8 cellular contexts compared by ENCODE assay signal in the genomic region with DNA sequence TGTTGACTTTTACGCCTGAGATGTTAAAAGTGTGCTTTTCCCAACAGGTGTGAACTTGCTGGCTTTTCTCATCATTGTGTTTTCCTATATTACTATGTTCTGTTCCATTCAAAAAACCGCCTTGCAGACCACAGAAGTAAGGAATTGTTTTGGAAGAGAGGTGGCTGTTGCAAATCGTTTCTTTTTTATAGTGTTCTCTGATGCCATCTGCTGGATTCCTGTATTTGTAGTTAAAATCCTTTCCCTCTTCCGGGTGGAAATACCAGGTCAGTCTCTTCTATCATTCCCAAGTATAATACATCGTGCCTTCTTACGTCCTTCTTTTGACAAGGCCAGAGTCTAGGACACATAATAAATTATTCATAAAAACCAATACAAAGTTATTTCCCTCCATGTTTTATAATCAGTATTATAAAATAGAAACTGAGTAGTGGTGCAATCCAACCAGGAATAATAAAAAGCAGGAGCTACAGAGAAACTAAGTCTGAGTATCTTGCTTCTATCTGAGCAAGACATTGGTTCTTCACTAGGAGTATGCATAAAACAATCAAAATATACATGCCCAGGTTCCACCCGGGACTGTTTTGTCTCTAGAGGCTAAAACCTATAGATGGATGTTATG. TPM values are rescaled to one million over a fixed set of nuclear protein-coding genes. Genes with fewer than 3 reads are reported as not detected.
DNase-seq lines count a peak whose midpoint lies in the region; ATAC-seq, FAIRE-seq and TF ChIP-seq lines count a peak whose summit lies in the region.

No MANE protein-coding gene starts in this region.

- 50 to 57% methylated on average over 4 to 7 of the region's 7 CpGs for WGBS in endodermal cell (ENCODE audit: insufficient coverage in 1 of 2, insufficient read length in 1 of 2), 2 experiments
- 15 to 18% methylated on average over 7 of the region's 7 CpGs for WGBS in pancreas, 2 donors

- H3K9me3 Mint-ChIP-seq in endodermal cell = peaks cover 3% of the 10 kb centered on the region

- intact Hi-C loops in pancreas (cut with DNase I) = no loop called here

- H3K27ac Mint-ChIP-seq in endodermal cell = no peak overlapping the region

- H3K4me1 ChIP-seq in endodermal cell (ENCODE audit: control insufficient read depth, insufficient read depth, low read length) (no peaks in the 10 kb centered on the region), pancreas (no peaks in the 10 kb centered on the region)

- H3K36me3 ChIP-seq in endodermal cell (ENCODE audit: control insufficient read depth, insufficient read depth, low read length) = no peaks in the 10 kb centered on the region
- H3K36me3 ChIP-seq in pancreas = no peaks in the 10 kb centered on the region

- no peaks in the 10 kb centered on the region for H3K27me3 Mint-ChIP-seq in endodermal cell (ENCODE audit: insufficient read depth)

- no peaks in the 10 kb centered on the region for H3K4me1 Mint-ChIP-seq in endodermal cell

- H3K9ac ChIP-seq in endodermal cell (ENCODE audit: extremely low read depth, low read length, poor library complexity, severe bottlenecking) = no peak overlapping the region

- H3K27me3 ChIP-seq in endodermal cell (ENCODE audit: control insufficient read depth, insufficient read depth, low read length, poor library complexity, severe bottlenecking) = no peaks in the 10 kb centered on the region
- no peaks in the 10 kb centered on the region for H3K27me3 ChIP-seq in pancreas

- no peak overlapping the region for H3K4me3 ChIP-seq in endodermal cell (ENCODE audit: low read length)
- H3K4me3 ChIP-seq in pancreas = no peak overlapping the region

- peak; percentile 63 for FAIRE-seq in pancreas (lab: Jason Lieb, UNC)

- no peak overlapping the region for H3K4me3 Mint-ChIP-seq in endodermal cell

- ATAC-seq in pancreas = peak; percentile 48 to 75 (median 71)
- ATAC-seq in HG03520 (IDR thresholded peaks at IDR 0.05; ENCODE audit: unreplicated experiment) = no peak
- ATAC-seq in HG02884 (IDR thresholded peaks at IDR 0.05; ENCODE audit: unreplicated experiment) = no peak

- no peak overlapping the region for H3K27ac ChIP-seq in endodermal cell (ENCODE audit: low read depth, low read length)
- no peak overlapping the region for H3K27ac ChIP-seq in pancreas

- TF ChIP-seq CTCF in endodermal cell (conservative IDR thresholded peaks at IDR 0.05) (peak; percentile 68), pancreas (IDR thresholded peaks at IDR 0.05) (peak in 2 of 4 donors; percentile 10 to 11)

- H3K9me3 ChIP-seq in endodermal cell (ENCODE audit: control insufficient read depth, low read length) (no peaks in the 10 kb centered on the region), pancreas (no peaks in the 10 kb centered on the region)

- no peaks in the 10 kb centered on the region for H3K36me3 Mint-ChIP-seq in endodermal cell (ENCODE audit: low read depth)

- DNase-seq in EH (ENCODE audit: low read depth) = peak; percentile 74
- peak; percentile 13 for DNase-seq in NCI-H524 treated with DMSO at 0.1 percent for 48 hours (lab: John Stamatoyannopoulos, UW)
- no peak for DNase-seq in endodermal cell
- DNase-seq in pancreas = no peak
- DNase-seq in HK-2 (ENCODE audit: unreplicated experiment) = no peak
- DNase-seq in activated CD4-positive, CD25-positive, alpha-beta regulatory T cell treated with anti-CD3 and anti-CD28 coated beads, Interleukin-2, amount 50 U/mL, for 72 hours = no peak

RNA-seq across cellular contexts. Expression of a gene that starts 57.9 kb away (rescaled TPM):
- total RNA-seq in endodermal cell = not detected
- not detected for polyA plus RNA-seq in endodermal cell (2013, experiment 1 of 2)
- polyA plus RNA-seq in endodermal cell (2013, experiment 2 of 2) = not detected
- total RNA-seq in pancreas = not detected
- under 1 TPM in 1 of 2 donors, not detected in 1; 0.02 TPM for polyA plus RNA-seq in pancreas

Comparison
In these comparisons a context has a peak if more than half of its experiments do, and no peak if none do; other contexts are left out.
1. DNase-seq: peak in EH (single experiment) and NCI-H524 treated with DMSO at 0.1 percent for 48 hours (single experiment); none in endodermal cell (single experiment), pancreas (0 of 6), HK-2 (single experiment) and activated CD4-positive, CD25-positive, alpha-beta regulatory T cell treated with anti-CD3 and anti-CD28 coated beads, Interleukin-2, amount 50 U/mL, for 72 hours (single experiment).
2. ATAC-seq: peak in pancreas (4 of 4); none in HG03520 (single experiment) and HG02884 (single experiment).